23 cellular contexts compared by ENCODE assay signal in the genomic region with DNA sequence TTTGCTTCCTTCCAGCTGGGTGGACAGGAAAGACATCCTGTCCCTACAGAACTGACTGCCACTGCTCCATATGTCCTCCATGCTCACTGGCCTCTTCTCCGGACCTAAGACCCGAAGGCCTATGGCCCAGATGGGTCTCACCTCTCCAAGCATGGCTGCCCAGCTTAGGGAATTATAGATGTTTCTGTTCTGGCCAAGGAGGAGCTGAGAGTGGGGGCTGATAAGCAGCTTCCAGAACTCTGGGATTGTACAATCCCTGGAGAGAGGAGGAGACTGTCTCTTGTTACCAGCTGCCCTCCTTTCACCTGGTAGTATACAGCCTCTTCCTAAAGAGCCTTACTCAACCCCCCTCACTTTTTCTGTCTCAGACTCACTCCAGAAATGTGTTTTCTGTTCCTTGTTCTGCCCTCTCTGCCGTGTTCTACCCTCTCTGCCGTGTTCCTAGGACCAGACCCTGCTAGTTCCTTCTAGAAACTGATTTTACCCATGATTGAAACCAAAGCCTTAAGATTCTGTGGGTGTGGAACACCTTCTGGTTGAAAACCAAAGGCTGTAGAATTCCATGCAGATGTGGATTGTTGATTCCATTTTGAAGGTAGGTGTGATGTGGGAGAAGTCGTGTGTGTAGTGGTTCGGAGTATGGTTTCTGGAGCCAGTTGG. TPM values are rescaled to one million over a fixed set of nuclear protein-coding genes. Genes with fewer than 3 reads are reported as not detected.
DNase-seq lines count a peak whose midpoint lies in the region; ATAC-seq and TF ChIP-seq lines count a peak whose summit lies in the region.
"Had no signal": no experiment of that assay in that cellular context is flagged by ENCODE, and none has a peak within 500 bp of the region (broad histone marks: within the 10 kb centered on the region; RNA-seq: fewer than 3 reads in every experiment).

No MANE protein-coding gene starts in this region.

- intact Hi-C loops in mucosa of descending colon (cut with DNase I, micrococcal nuclease) = no loop called here

- H3K36me3 ChIP-seq in mucosa of descending colon (ENCODE audit: low read depth) = no peaks in the 10 kb centered on the region
- H3K36me3 ChIP-seq: gastroesophageal sphincter had no signal

- no peak overlapping the region for H3K4me3 ChIP-seq in mucosa of descending colon
- H3K4me3 ChIP-seq: gastroesophageal sphincter, GM23338, spleen had no signal

- DNase-seq in Ammon's horn (ENCODE audit: low spot score) = peak; percentile 27
- peak; percentile 70 for DNase-seq in D341Med (ENCODE audit: low spot score)
- DNase-seq in endothelial cell (ENCODE audit: low spot score) = no peak
- peak; percentile 52 for DNase-seq in pons (ENCODE audit: low spot score)
- no peak for DNase-seq in mucosa of descending colon
- no peak for DNase-seq in iPS-NIHi7 (ENCODE audit: extremely low spot score)
- no peak for DNase-seq in DMS114 treated with DMSO at 0.1 percent for 48 hours (lab: John Stamatoyannopoulos, UW; ENCODE audit: unreplicated experiment)
- DNase-seq: activated CD8-positive, alpha-beta memory T cell treated with anti-CD3 and anti-CD28 coated beads for 24 hours; activated effector memory CD4-positive, alpha-beta T cell treated with Interleukin-2 at 50 U/mL for 16 hours; CD4-positive, alpha-beta memory T cell; Karpas-422; NCI-H510A; RPMI8226; SK-N-SH; spleen; stimulated activated CD4-positive, alpha-beta T cell treated with anti-CD3 and anti-CD28 coated beads, Interleukin-2, amount 100 ng/mL, for 48 hours; T-helper 2 cell had no signal

- TF ChIP-seq CTCF in endothelial cell (IDR thresholded peaks at IDR 0.05; ENCODE audit: unreplicated experiment) (no peak), mucosa of descending colon (IDR thresholded peaks at IDR 0.05) (no peak)

- ATAC-seq in mucosa of descending colon = no peak
- no peak for ATAC-seq in GM21447 (IDR thresholded peaks at IDR 0.05; ENCODE audit: unreplicated experiment)
- ATAC-seq: gastroesophageal sphincter; GM23338; natural killer cell treated with Interleukin-12 subunit alpha and Interleukin-12 subunit beta and Interleukin-15 and Interleukin-18, amount 100 ng/mL, for 72 hours had no signal

- peaks cover 4% of the 10 kb centered on the region for H3K36me3 Mint-ChIP-seq in endothelial cell (ENCODE audit: low read depth, unreplicated experiment)
- H3K36me3 Mint-ChIP-seq: natural killer cell treated with Interleukin-12 subunit alpha and Interleukin-12 subunit beta and Interleukin-15 and Interleukin-18, amount 100 ng/mL, for 72 hours had no signal

- peaks cover 16% of the 10 kb centered on the region for H3K4me1 Mint-ChIP-seq in endothelial cell (ENCODE audit: unreplicated experiment)

- H3K9me3 ChIP-seq in mucosa of descending colon = no peaks in the 10 kb centered on the region
- H3K9me3 ChIP-seq: gastroesophageal sphincter, SK-N-SH, spleen had no signal

- H3K27me3 Mint-ChIP-seq in endothelial cell (ENCODE audit: unreplicated experiment) = no peaks in the 10 kb centered on the region
- H3K27me3 Mint-ChIP-seq: activated naive CD8-positive, alpha-beta T cell; CD4-positive, alpha-beta memory T cell; central memory CD8-positive, alpha-beta T cell; natural killer cell treated with Interleukin-12 subunit alpha and Interleukin-12 subunit beta and Interleukin-15 and Interleukin-18, amount 100 ng/mL, for 72 hours had no signal

- H3K27ac Mint-ChIP-seq in endothelial cell (ENCODE audit: unreplicated experiment) = peak overlapping the region; percentile 8
- H3K27ac Mint-ChIP-seq: activated naive CD8-positive, alpha-beta T cell; GM23338; natural killer cell treated with Interleukin-12 subunit alpha and Interleukin-12 subunit beta and Interleukin-15 and Interleukin-18, amount 100 ng/mL, for 72 hours had no signal

- no peak overlapping the region for H3K4me3 Mint-ChIP-seq in endothelial cell (ENCODE audit: unreplicated experiment)
- H3K4me3 Mint-ChIP-seq: activated naive CD8-positive, alpha-beta T cell; CD4-positive, alpha-beta memory T cell; central memory CD8-positive, alpha-beta T cell; GM23338; natural killer cell treated with Interleukin-12 subunit alpha and Interleukin-12 subunit beta and Interleukin-15 and Interleukin-18, amount 100 ng/mL, for 72 hours had no signal

- no peaks in the 10 kb centered on the region for H3K9me3 Mint-ChIP-seq in endothelial cell (ENCODE audit: unreplicated experiment)
- H3K9me3 Mint-ChIP-seq: CD4-positive, alpha-beta memory T cell; central memory CD8-positive, alpha-beta T cell; GM23338; natural killer cell treated with Interleukin-12 subunit alpha and Interleukin-12 subunit beta and Interleukin-15 and Interleukin-18, amount 100 ng/mL, for 72 hours had no signal

- H3K4me1 ChIP-seq in mucosa of descending colon (ENCODE audit: low read depth) = no peaks in the 10 kb centered on the region

RNA-seq across cellular contexts. Expression of gene ANKS1A, which starts 28.7 kb away (rescaled TPM):
- total RNA-seq in endothelial cell (ENCODE audit: unreplicated experiment) (20.1 TPM), mucosa of descending colon (10 to 100 TPM; 30.0 to 62.4 (median 33.3) TPM)

RNA-seq across cellular contexts. Expression of gene TAF11, which starts 29.9 kb away (rescaled TPM):
- total RNA-seq in endothelial cell (ENCODE audit: unreplicated experiment) (45.9 TPM), mucosa of descending colon (10 to 100 TPM; 23.2 to 26.8 (median 24.2) TPM)

Comparison
In these comparisons a context has a peak if more than half of its experiments do, and no peak if none do; other contexts are left out.
1. DNase-seq: peak in Ammon's horn (single experiment), D341Med (single experiment) and pons (single experiment); none in endothelial cell (single experiment), mucosa of descending colon (0 of 3), iPS-NIHi7 (single experiment) and DMS114 treated with DMSO at 0.1 percent for 48 hours (single experiment).